Comparison of ENCODE assay signal across 1 cellular context in the genomic region with DNA sequence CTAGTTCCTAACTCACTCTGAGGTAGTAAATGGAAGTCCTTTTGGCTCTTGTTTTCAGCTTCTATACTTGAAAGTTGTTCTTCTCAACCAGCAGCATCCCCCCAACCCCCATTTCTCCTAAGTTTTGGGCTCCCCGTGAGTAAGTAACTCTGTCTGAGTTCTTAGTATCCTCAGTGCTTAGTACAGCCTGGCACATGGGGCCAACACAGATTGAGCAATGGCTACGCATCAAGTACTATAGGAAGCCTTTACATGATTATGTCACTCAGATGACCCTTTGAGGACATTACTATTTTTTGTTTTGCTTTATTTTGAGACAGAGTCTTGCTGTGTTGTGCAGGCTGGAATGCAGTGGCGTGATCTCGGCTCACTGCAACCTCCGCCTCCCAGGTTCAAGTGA.
TF ChIP-seq lines count a peak whose summit lies in the region.

No MANE protein-coding gene starts in this region.

TF ChIP-seq in HepG2, 621 proteins besides CTCF, POLR2A, EP300 and RAD21:
- TF ChIP-seq CEBPB (IDR thresholded peaks at IDR 0.05; ENCODE audit: borderline replicate concordance, low read depth, low read length), result peak; percentile 29; the same call in 1 of the 2 replicates
- TF ChIP-seq, protein P1, sequence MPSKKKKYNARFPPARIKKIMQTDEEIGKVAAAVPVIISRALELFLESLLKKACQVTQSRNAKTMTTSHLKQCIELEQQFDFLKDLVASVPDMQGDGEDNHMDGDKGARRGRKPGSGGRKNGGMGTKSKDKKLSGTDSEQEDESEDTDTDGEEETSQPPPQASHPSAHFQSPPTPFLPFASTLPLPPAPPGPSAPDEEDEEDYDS (CRISPR knock-in tag; IDR thresholded peaks at IDR 0.05), result no peak
